9 cellular contexts compared by ENCODE assay signal in the genomic region with DNA sequence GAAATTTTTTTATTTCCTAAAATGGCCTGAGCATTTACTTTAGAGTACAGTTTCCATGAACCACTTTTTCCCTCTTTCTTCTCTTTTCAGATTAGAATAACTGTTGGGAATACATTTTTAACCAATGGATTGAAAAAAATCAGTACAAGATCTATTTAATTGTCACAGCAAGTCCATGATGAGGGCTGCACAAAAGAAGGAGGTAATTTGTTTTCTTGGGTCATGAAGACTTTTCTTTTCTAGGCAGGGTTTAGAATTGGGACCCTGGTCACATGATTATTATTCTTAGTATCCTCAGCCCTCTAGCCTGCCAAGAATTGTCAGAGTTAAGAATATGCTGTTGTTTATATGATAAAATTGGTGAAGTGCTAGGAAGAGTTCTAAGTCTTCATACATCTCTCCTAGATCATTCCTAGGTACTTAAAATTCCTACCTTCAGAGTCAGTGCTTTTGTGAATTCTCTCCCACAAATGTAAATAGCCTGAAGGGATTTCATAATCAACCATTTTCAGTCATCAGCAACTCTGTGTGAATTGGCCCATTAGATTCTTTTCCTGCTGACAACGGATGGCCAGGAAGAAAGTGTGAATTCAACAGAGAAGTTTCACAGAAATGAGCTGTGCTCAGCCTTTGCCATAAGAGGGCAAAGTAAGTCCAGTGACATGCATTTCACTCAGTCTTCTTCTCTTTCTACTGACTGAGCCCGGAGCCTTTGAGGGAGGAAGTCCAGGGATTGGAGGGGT. TPM values are rescaled to one million over a fixed set of nuclear protein-coding genes. Genes with fewer than 3 reads are reported as not detected.
DNase-seq lines count a peak whose midpoint lies in the region; ATAC-seq and TF ChIP-seq lines count a peak whose summit lies in the region.
"Had no signal": no experiment of that assay in that cellular context is flagged by ENCODE, and none has a peak within 500 bp of the region (broad histone marks: within the 10 kb centered on the region; RNA-seq: fewer than 3 reads in every experiment).

No MANE protein-coding gene starts in this region.

- no peaks in the 10 kb centered on the region for H3K4me1 Mint-ChIP-seq in activated T-helper 17 cell treated with anti-CD3 and anti-CD28 coated beads, Interleukin-2, amount 50 U/mL, for 72 hours

- H3K9ac ChIP-seq in PC-3 (ENCODE audit: low read length): no peak overlapping the region

- peaks cover 15% of the 10 kb centered on the region for H3K27me3 Mint-ChIP-seq in activated T-helper 17 cell treated with anti-CD3 and anti-CD28 coated beads, Interleukin-2, amount 50 U/mL, for 72 hours

- H3K36me3 Mint-ChIP-seq in activated T-helper 17 cell treated with anti-CD3 and anti-CD28 coated beads, Interleukin-2, amount 50 U/mL, for 72 hours (ENCODE audit: low read depth): no peaks in the 10 kb centered on the region

- no peaks in the 10 kb centered on the region for H3K9me3 ChIP-seq in PC-3 (ENCODE audit: low read length)

- no peaks in the 10 kb centered on the region for H3K79me2 ChIP-seq in PC-3 (ENCODE audit: low read length)

- H3K9me3 Mint-ChIP-seq in activated T-helper 17 cell treated with anti-CD3 and anti-CD28 coated beads, Interleukin-2, amount 50 U/mL, for 72 hours: peaks cover 4% of the 10 kb centered on the region

- H3K4me3 ChIP-seq in PC-3 (ENCODE audit: low read length) (no peak overlapping the region), fibroblast of mammary gland (ENCODE audit: control insufficient read depth, low read depth, low read length) (no peak overlapping the region)

- no peaks in the 10 kb centered on the region for H3K36me3 ChIP-seq in PC-3 (ENCODE audit: low read depth, low read length)

- TF ChIP-seq CTCF in PC-3 (conservative IDR thresholded peaks at IDR 0.05; ENCODE audit: low read depth, low read length) (peak; percentile 55), fibroblast of mammary gland (conservative IDR thresholded peaks at IDR 0.05; ENCODE audit: control insufficient read depth, insufficient read depth, low read depth, low read length) (peak; percentile 52)

- peak; percentile 72 for ATAC-seq in GM19035 (IDR thresholded peaks at IDR 0.05; ENCODE audit: unreplicated experiment)
- ATAC-seq in PC-3: peak; percentile 90
- no peak for ATAC-seq in activated T-helper 17 cell treated with anti-CD3 and anti-CD28 coated beads, Interleukin-2, amount 50 U/mL, for 72 hours (replicated peaks)

- POLR2A ChIA-PET in PC-3 (lab: Charles Lee; ENCODE audit: unreplicated experiment): no interaction called here

- H3K27ac Mint-ChIP-seq in activated T-helper 17 cell treated with anti-CD3 and anti-CD28 coated beads, Interleukin-2, amount 50 U/mL, for 72 hours: no peak overlapping the region

- no TSS peak for BruUV-seq in PC-3 (replicated peaks; lab: Mats Ljungman, UMichigan)

- H3K4me3 Mint-ChIP-seq in activated T-helper 17 cell treated with anti-CD3 and anti-CD28 coated beads, Interleukin-2, amount 50 U/mL, for 72 hours: no peak overlapping the region

- intact Hi-C loops in PC-3 (cut with micrococcal nuclease): loop anchor here (1.0 to 10.0 kb wide), 4 partner anchors 60 to 726 kb away; no protein-coding TSS in a partner anchor

- peak overlapping the region; percentile 66 for H2AFZ ChIP-seq in PC-3 (ENCODE audit: low read length)

- H3K9me2 ChIP-seq in PC-3 (replicated peaks; ENCODE audit: low read length): no peaks in the 10 kb centered on the region

- H3F3A ChIP-seq in PC-3 (ENCODE audit: low read length, unreplicated experiment): no peaks in the 10 kb centered on the region

- H4K20me1 ChIP-seq in PC-3 (ENCODE audit: low read length): no peaks in the 10 kb centered on the region

- DNase-seq in ACHN: peak; percentile 4
- DNase-seq in PC-3: peak; percentile 79
- DNase-seq in fibroblast of mammary gland (ENCODE audit: low read depth): peak; percentile 66
- no peak for DNase-seq in SHP77 treated with DMSO at 0.1 percent for 48 hours (lab: John Stamatoyannopoulos, UW)
- no peak for DNase-seq in NCI-H1694 treated with DMSO at 0.1 percent for 48 hours (lab: John Stamatoyannopoulos, UW)
- DNase-seq in NCI-H2029 treated with DMSO at 0.1 percent for 48 hours (lab: John Stamatoyannopoulos, UW): no peak
- DNase-seq: SHP77 had no signal

- peaks cover 14% of the 10 kb centered on the region for H3K4me1 ChIP-seq in PC-3 (ENCODE audit: insufficient read depth, low read length)

- H3K27me3 ChIP-seq in PC-3 (ENCODE audit: low read length): no peaks in the 10 kb centered on the region

- peak overlapping the region; percentile 69 for H3K4me2 ChIP-seq in PC-3 (ENCODE audit: low read length)

- CTCF ChIA-PET in PC-3 (lab: Charles Lee): interaction anchor here (0.6 to 1.0 kb wide), 5 partner anchors 32 to 735 kb away, joined by 3 to 5 read pairs (median 3); partner anchors contain the start of gene UBE3D

- H3K27ac ChIP-seq in PC-3 (ENCODE audit: low read length): no peak overlapping the region

- in situ Hi-C loops in ACHN (cut with HindIII; ENCODE audit: low pct_ligation_motif_present, low pct_unique_long_range_greater_than_20kb, low sequenced_read_pairs): no loop called here

RNA-seq across cellular contexts. Expression of gene TPBG, which starts 32.4 kb away (rescaled TPM):
- total RNA-seq in PC-3 (2014; rRNA removed): 43.0 and 49.6 TPM in 2 replicates
- total RNA-seq in activated T-helper 17 cell treated with anti-CD3 and anti-CD28 coated beads, Interleukin-2, amount 50 U/mL, for 72 hours: 1 to 10 TPM in 1 of 2 donors, under 1 TPM in 1; 0.43 to 1.9 TPM

Comparison
In these comparisons a context has a peak if more than half of its experiments do, and no peak if none do; other contexts are left out.
1. DNase-seq: peak in ACHN (single experiment), PC-3 (single experiment) and fibroblast of mammary gland (single experiment); none in SHP77 treated with DMSO at 0.1 percent for 48 hours (single experiment), NCI-H1694 treated with DMSO at 0.1 percent for 48 hours (single experiment) and NCI-H2029 treated with DMSO at 0.1 percent for 48 hours (single experiment).
2. RNA of gene TPBG, which starts 32.4 kb away (total RNA-seq): 43.0 to 49.6 TPM in PC-3; 0.43 to 1.9 TPM in activated T-helper 17 cell treated with anti-CD3 and anti-CD28 coated beads, Interleukin-2, amount 50 U/mL, for 72 hours; every median in the first group is over 10 times any median in the second.